In the genomic region with DNA sequence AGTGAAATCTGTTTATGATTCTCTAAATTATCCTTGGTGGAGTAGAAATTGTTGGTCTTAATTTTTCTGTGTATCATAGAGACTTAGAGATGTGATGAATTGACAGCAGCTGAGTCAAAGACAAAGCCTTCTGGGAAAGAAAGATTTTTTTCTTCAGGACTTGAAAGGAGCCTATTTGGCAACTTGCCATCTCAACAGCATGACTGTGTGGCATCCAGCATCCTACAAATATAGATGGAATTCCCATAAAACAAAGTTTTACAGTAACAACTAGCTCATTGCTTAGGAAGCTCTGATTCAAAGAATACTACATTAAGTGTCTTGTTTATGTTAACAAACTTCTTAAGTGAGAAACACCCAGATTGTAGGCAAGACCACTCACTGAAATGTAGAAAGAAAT, we compare ENCODE assay signal across 12 cellular contexts.
DNase-seq lines count a peak whose midpoint lies in the region; TF ChIP-seq lines count a peak whose summit lies in the region.
"Had no signal": no experiment of that assay in that cellular context is flagged by ENCODE, and none has a peak within 500 bp of the region (broad histone marks: within the 10 kb centered on the region; RNA-seq: fewer than 3 reads in every experiment).

No MANE protein-coding gene starts in this region.

- no peak for TF ChIP-seq POLR2A in stomach (IDR thresholded peaks at IDR 0.05)

- no peak for TF ChIP-seq EP300 in stomach (IDR thresholded peaks at IDR 0.05)

- no peak overlapping the region for H3K4me2 ChIP-seq in mammary epithelial cell (ENCODE audit: insufficient read depth, low read depth, low read length)
- H3K4me2 ChIP-seq in osteoblast (ENCODE audit: insufficient read depth, low read length) = peak overlapping the region; percentile 16

- no peak overlapping the region for H3K9ac ChIP-seq in mammary epithelial cell (ENCODE audit: insufficient read depth, low read length)

- H3K36me3 ChIP-seq in mammary epithelial cell (ENCODE audit: insufficient read depth, low read length) = no peaks in the 10 kb centered on the region
- H3K36me3 ChIP-seq in osteoblast (ENCODE audit: insufficient read depth, low read length) = no peaks in the 10 kb centered on the region
- no peaks in the 10 kb centered on the region for H3K36me3 ChIP-seq in stomach

- H4K20me1 ChIP-seq in mammary epithelial cell (ENCODE audit: insufficient read depth, low read length) (no peaks in the 10 kb centered on the region), osteoblast (ENCODE audit: insufficient read depth, low read length) (no peaks in the 10 kb centered on the region)

- H3K79me2 ChIP-seq in mammary epithelial cell (ENCODE audit: insufficient read depth, low read length) (no peaks in the 10 kb centered on the region), osteoblast (ENCODE audit: insufficient read depth, low read length) (no peaks in the 10 kb centered on the region)

- CTCF ChIA-PET in mammary epithelial cell (lab: Charles Lee; ENCODE audit: low non-redundant PET) = interaction anchor here (0.8 kb wide), 1 partner anchor 143 kb away, joined by 4 read pairs; no protein-coding TSS in a partner anchor

- H2AFZ ChIP-seq in mammary epithelial cell (ENCODE audit: low read depth, low read length) = no peak overlapping the region
- no peak overlapping the region for H2AFZ ChIP-seq in osteoblast (ENCODE audit: low read length)

- intact Hi-C loops in mammary epithelial cell (cut with micrococcal nuclease) (no loop called here), stomach (cut with DNase I; ENCODE audit: low total_unique reads) (no loop called here)

- H3K9me3 ChIP-seq in mammary epithelial cell (replicated peaks; ENCODE audit: insufficient read depth, low read length) (no peaks in the 10 kb centered on the region), osteoblast (ENCODE audit: low read depth, low read length) (no peaks in the 10 kb centered on the region), stomach (no peaks in the 10 kb centered on the region)

- H3K4me1 ChIP-seq in mammary epithelial cell (ENCODE audit: insufficient read depth, low read length) = peaks cover 28% of the 10 kb centered on the region
- peaks cover 31% of the 10 kb centered on the region for H3K4me1 ChIP-seq in osteoblast (ENCODE audit: insufficient read depth, low read length)
- H3K4me1 ChIP-seq in stomach = peaks cover 0 to 9% (median 4%) of the 10 kb centered on the region in 4 donors

- H3K27ac ChIP-seq in mammary epithelial cell (ENCODE audit: insufficient read depth, low read depth, low read length) (peak overlapping the region; percentile 87), osteoblast (ENCODE audit: low read depth, low read length) (peak overlapping the region; percentile 66), stomach (no peak overlapping the region)

- H3K27me3 ChIP-seq in mammary epithelial cell (ENCODE audit: insufficient read depth, low read length) (no peaks in the 10 kb centered on the region), osteoblast (ENCODE audit: insufficient read depth, low read length) (no peaks in the 10 kb centered on the region), stomach (no peaks in the 10 kb centered on the region)

- TF ChIP-seq CTCF in mammary epithelial cell (conservative IDR thresholded peaks at IDR 0.05 in 1 of 2, IDR thresholded peaks at IDR 0.05 in 1 of 2; ENCODE audit: extremely low read depth in 1 of 2, insufficient read depth in 1 of 2, low read depth in 1 of 2, low read length in 2 of 2) (no peak), osteoblast (IDR thresholded peaks at IDR 0.05; ENCODE audit: extremely low read depth, low read depth, low read length) (no peak), stomach (IDR thresholded peaks at IDR 0.05) (no peak)

- dilution Hi-C loops in mammary epithelial cell (cut with HindIII; ENCODE audit: low sequenced_read_pairs) = no loop called here

- in situ Hi-C loops in mammary epithelial cell (cut with MboI; ENCODE audit: low sequenced_read_pairs in 2 of 2) = no loop called here

- no peak overlapping the region for H3K4me3 ChIP-seq in mammary epithelial cell (replicated peaks in 1 of 3; ENCODE audit: insufficient read depth in 1 of 3, low read depth in 2 of 3, low read length in 3 of 3)
- H3K4me3 ChIP-seq in osteoblast (ENCODE audit: insufficient read depth, low read length) = no peak overlapping the region
- no peak overlapping the region for H3K4me3 ChIP-seq in stomach

- BruUV-seq in mammary epithelial cell (replicated peaks; lab: Mats Ljungman, UMichigan) = no TSS peak

- DNase-seq in ELR (ENCODE audit: low read depth) (peak; percentile 79), NCI-H2171 (lab: John Stamatoyannopoulos, UW) (peak; percentile 75), mammary epithelial cell (peak; percentile 83), osteoblast (ENCODE audit: insufficient read length, low spot score, missing footprints) (peak; percentile 65), occipital lobe (lab: John Stamatoyannopoulos, UW) (no peak), Kasumi-1 (lab: John Stamatoyannopoulos, UW) (no peak), COR-L47 (lab: John Stamatoyannopoulos, UW) (no peak), stomach (no peak)
- DNase-seq: activated CD8-positive, alpha-beta memory T cell treated with anti-CD3 and anti-CD28 coated beads, Interleukin-2, amount 50 U/mL, for 48 hours; amygdala; immature natural killer cell; NCI-H1930 had no signal

Comparison
In these comparisons a context has a peak if more than half of its experiments do, and no peak if none do; other contexts are left out.
1. DNase-seq: peak in ELR (single experiment), NCI-H2171 (single experiment), mammary epithelial cell (single experiment) and osteoblast (single experiment); none in occipital lobe (single experiment), Kasumi-1 (0 of 2), COR-L47 (single experiment) and stomach (single experiment).
2. H3K27ac ChIP-seq: peak in mammary epithelial cell (single experiment) and osteoblast (single experiment); none in stomach (0 of 5).